ENCODE assay signal across 12 cellular contexts in genomic region chr6:6781172-6781876, GRCh38.
DNase-seq lines count a peak whose midpoint lies in the region; ATAC-seq and TF ChIP-seq lines count a peak whose summit lies in the region.
"Had no signal": no experiment of that assay in that cellular context is flagged by ENCODE, and none has a peak within 500 bp of the region (broad histone marks: within the 10 kb centered on the region; RNA-seq: fewer than 3 reads in every experiment).

No MANE protein-coding gene starts in this region.

- H4K91ac ChIP-seq in trophoblast cell (ENCODE audit: low read depth, low read length), result no peak overlapping the region

- H3K27me3 ChIP-seq in fibroblast of lung (ENCODE audit: control insufficient read depth, insufficient read depth, low read length) (no peaks in the 10 kb centered on the region), trophoblast cell (ENCODE audit: insufficient read depth, low read length) (no peaks in the 10 kb centered on the region)
- H3K27me3 ChIP-seq: ascending aorta had no signal

- WGBS in trophoblast cell (ENCODE audit: extremely low coverage, insufficient coverage, insufficient read length), result no CpG with 5 or more reads among the region's 3 CpGs

- no peak overlapping the region for H3K23ac ChIP-seq in trophoblast cell (ENCODE audit: low read length)

- peak overlapping the region; percentile 62 for H4K8ac ChIP-seq in trophoblast cell (ENCODE audit: low read depth, low read length)

- H3K9ac ChIP-seq in fibroblast of lung (ENCODE audit: insufficient read depth, low read length) (no peak overlapping the region), trophoblast cell (ENCODE audit: low read length) (no peak overlapping the region)

- no peak overlapping the region for H3K18ac ChIP-seq in trophoblast cell (ENCODE audit: low read length)

- H2AFZ ChIP-seq in fibroblast of lung (ENCODE audit: low read length), result no peak overlapping the region
- H2AFZ ChIP-seq in trophoblast cell (ENCODE audit: insufficient read depth, low read length, poor library complexity), result no peak overlapping the region

- H3K79me1 ChIP-seq in trophoblast cell (ENCODE audit: low read length), result peaks cover 5% of the 10 kb centered on the region

- H2BK5ac ChIP-seq in trophoblast cell (ENCODE audit: low read depth, low read length, poor library complexity), result peak overlapping the region; percentile 53

- H3K4me1 ChIP-seq in fibroblast of lung (ENCODE audit: control insufficient read depth, extremely low read depth, insufficient read depth, low read length) (no peaks in the 10 kb centered on the region), trophoblast cell (ENCODE audit: control insufficient read depth in 1 of 2, insufficient read depth in 2 of 2, low read length in 2 of 2) (peaks cover 3 to 7% of the 10 kb centered on the region in 2 experiments)
- H3K4me1 ChIP-seq: ascending aorta had no signal

- DNase-seq in EH (ENCODE audit: low read depth), result peak; percentile 44
- peak; percentile 70 for DNase-seq in NCI-H2171 treated with DMSO at 0.1 percent for 48 hours (lab: John Stamatoyannopoulos, UW)
- peak; percentile 53 to 79 for DNase-seq in fibroblast of lung (ENCODE audit: low read depth in 2 of 2)
- DNase-seq in trophoblast cell, result peak in 1 of 2 donors; percentile 9
- DNase-seq in NCI-H187 treated with DMSO at 0.1 percent for 48 hours (lab: John Stamatoyannopoulos, UW), result no peak
- DNase-seq in NCI-H1048 (lab: John Stamatoyannopoulos, UW), result no peak
- DNase-seq: activated CD4-positive, alpha-beta T cell treated with anti-CD3 and anti-CD28 coated beads, Interleukin-2, amount 50 U/mL, for 1 hour; hippocampal formation; retina had no signal

- H3K4me2 ChIP-seq in fibroblast of lung (ENCODE audit: extremely low read depth, insufficient read depth, low read length) (no peak overlapping the region), trophoblast cell (ENCODE audit: low read length) (no peak overlapping the region)

- H3K4me3 ChIP-seq in fibroblast of lung (replicated peaks in 1 of 4; ENCODE audit: control extremely low read depth in 1 of 4, insufficient read depth in 1 of 4, low read depth in 3 of 4, low read length in 4 of 4), result no peak overlapping the region
- no peak overlapping the region for H3K4me3 ChIP-seq in trophoblast cell (ENCODE audit: low read depth, low read length)
- H3K4me3 ChIP-seq: ascending aorta had no signal

- TF ChIP-seq CTCF in fibroblast of lung (conservative IDR thresholded peaks at IDR 0.05 in 1 of 2, IDR thresholded peaks at IDR 0.05 in 1 of 2; ENCODE audit: low read depth in 1 of 2, low read length in 2 of 2), result no peak

- no peak overlapping the region for H4K12ac ChIP-seq in trophoblast cell (ENCODE audit: low read depth, low read length)

- H3K27ac ChIP-seq in fibroblast of lung (ENCODE audit: insufficient read depth, low read length) (no peak overlapping the region), trophoblast cell (ENCODE audit: low read depth, low read length) (no peak overlapping the region)
- H3K27ac ChIP-seq: ascending aorta had no signal

- H2BK12ac ChIP-seq in trophoblast cell (ENCODE audit: low read length), result no peak overlapping the region

- H3K9me3 ChIP-seq in fibroblast of lung (ENCODE audit: control insufficient read depth, insufficient read depth, low read depth, low read length), result no peaks in the 10 kb centered on the region
- H3K9me3 ChIP-seq in trophoblast cell (ENCODE audit: insufficient read depth, low read depth, low read length), result no peaks in the 10 kb centered on the region
- H3K9me3 ChIP-seq: ascending aorta had no signal

- no peak overlapping the region for H3K14ac ChIP-seq in trophoblast cell (ENCODE audit: low read length)

- H3K4ac ChIP-seq in trophoblast cell (ENCODE audit: low read depth, low read length), result no peak overlapping the region

- H2BK120ac ChIP-seq in trophoblast cell (ENCODE audit: insufficient read depth, low read length, poor library complexity), result peak overlapping the region; percentile 81

- H2AK5ac ChIP-seq in trophoblast cell (ENCODE audit: low read length), result no peak overlapping the region

- H3K36me3 ChIP-seq in fibroblast of lung (ENCODE audit: control insufficient read depth, insufficient read depth, low read length), result no peaks in the 10 kb centered on the region
- H3K36me3 ChIP-seq in trophoblast cell (ENCODE audit: control insufficient read depth in 1 of 2, insufficient read depth in 2 of 2, low read length in 2 of 2), result no peaks in the 10 kb centered on the region
- H3K36me3 ChIP-seq: ascending aorta had no signal

- no peak for ATAC-seq in GM21737 (IDR thresholded peaks at IDR 0.05; ENCODE audit: unreplicated experiment)
- ATAC-seq in HG03280 (IDR thresholded peaks at IDR 0.05; ENCODE audit: unreplicated experiment), result no peak

- H4K20me1 ChIP-seq in fibroblast of lung (ENCODE audit: control insufficient read depth, extremely low read depth, insufficient read depth, low read length), result no peaks in the 10 kb centered on the region

- H3K79me2 ChIP-seq in fibroblast of lung (ENCODE audit: control insufficient read depth, insufficient read depth, low read length) (no peaks in the 10 kb centered on the region), trophoblast cell (ENCODE audit: control insufficient read depth, insufficient read depth, low read length, poor library complexity) (no peaks in the 10 kb centered on the region)

Comparison
In these comparisons a context has a peak if more than half of its experiments do, and no peak if none do; other contexts are left out.
1. DNase-seq: peak in EH (single experiment), NCI-H2171 treated with DMSO at 0.1 percent for 48 hours (single experiment) and fibroblast of lung (2 of 2); none in NCI-H187 treated with DMSO at 0.1 percent for 48 hours (single experiment) and NCI-H1048 (single experiment).